In the genomic region with DNA sequence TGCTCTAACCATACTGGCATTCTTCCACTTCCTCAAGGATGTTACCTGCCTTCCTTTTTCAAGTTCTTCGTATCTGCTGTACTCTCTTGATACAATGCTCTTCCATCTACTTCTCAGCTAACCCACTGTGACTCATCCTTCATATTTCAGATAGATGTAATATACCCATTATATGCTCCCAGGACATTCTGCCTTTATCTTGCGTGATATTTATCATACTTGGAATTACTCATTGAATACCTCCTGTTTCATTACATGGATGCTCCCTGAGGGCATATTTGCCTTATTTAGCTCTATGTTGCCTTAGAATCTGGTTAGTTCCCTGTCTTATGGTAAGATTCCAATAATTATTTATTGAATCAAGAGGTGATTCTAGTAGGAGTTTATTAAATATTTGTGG, we compare ENCODE assay signal across 26 cellular contexts.
"Had no signal": no experiment of that assay in that cellular context is flagged by ENCODE, and none has a peak within 500 bp of the region (broad histone marks: within the 10 kb centered on the region; RNA-seq: fewer than 3 reads in every experiment).

No MANE protein-coding gene starts in this region.

- DNase-seq: activated CD4-positive, alpha-beta T cell treated with anti-CD3 and anti-CD28 coated beads for 4 hours; activated CD4-positive, alpha-beta T cell treated with anti-CD3 and anti-CD28 coated beads, Interleukin-2, amount 50 U/mL, for 48 hours; activated CD8-positive, alpha-beta memory T cell treated with anti-CD3 and anti-CD28 coated beads for 24 hours; activated gamma-delta T cell; activated naive CD4-positive, alpha-beta T cell treated with anti-CD3 and anti-CD28 coated beads, Interleukin-2, amount 10 ng/mL, durations not matched to agents 7 days and 5 days; activated naive CD8-positive, alpha-beta T cell treated with anti-CD3 and anti-CD28 coated beads, Interleukin-2, amount 10 ng/mL, durations not matched to agents 7 days and 5 days; activated T-cell treated with anti-CD3 and anti-CD28 coated beads, Interleukin-2, amount 50 U/mL, for 1 hour; amniotic stem cell; dermis blood vessel endothelial cell; effector CD4-positive, alpha-beta T cell; esophagus squamous epithelium; islet precursor cell; left cardiac atrium; left ventricle myocardium superior; naive B cell; nephron progenitor cell; right lobe of liver; stimulated activated CD4-positive, alpha-beta T cell treated with anti-CD3 and anti-CD28 coated beads, Interleukin-12 subunit alpha, Interleukin-12 subunit beta, amount 100 ng/mL, for 4 hours; stimulated activated CD4-positive, alpha-beta T cell treated with anti-CD3 and anti-CD28 coated beads, Interleukin-4, amount 100 ng/mL, for 1 hour; stimulated activated naive CD8-positive, alpha-beta T cell treated with anti-CD3 and anti-CD28 coated beads, Interleukin-15, Interleukin-2, amounts not matched to agents 100 U/mL and 50 U/mL, for 24 hours; T-helper 9 cell had no signal

- H3K4me3 ChIP-seq: esophagus squamous epithelium, gastroesophageal sphincter, hepatocyte, right lobe of liver, skin epidermis, thoracic aorta, vagina had no signal
